Comparison of ENCODE assay signal across 8 cellular contexts in genomic region chr11:128484172-128484571, GRCh38.
DNase-seq lines count a peak whose midpoint lies in the region; ATAC-seq and TF ChIP-seq lines count a peak whose summit lies in the region.

No MANE protein-coding gene starts in this region.

- CTCF ChIA-PET in T-cell (lab: Charles Lee): interaction anchor here (0.6 to 2.4 kb wide), 7 partner anchors 7 to 161 kb away, joined by 3 to 10 read pairs (median 4); no protein-coding TSS in a partner anchor

- peaks cover 100% of the 10 kb centered on the region for H3K4me1 Mint-ChIP-seq in activated T-cell treated with anti-CD3 and anti-CD28 coated beads, Interleukin-2, amount 50 U/mL, for 72 hours (ENCODE audit: low read depth)
- H3K4me1 Mint-ChIP-seq in T-cell: peaks cover 98 to 100% (median 98%) of the 10 kb centered on the region in 3 donors

- H3K27me3 Mint-ChIP-seq in activated T-cell treated with anti-CD3 and anti-CD28 coated beads, Interleukin-2, amount 50 U/mL, for 72 hours (ENCODE audit: low read depth): no peaks in the 10 kb centered on the region
- no peaks in the 10 kb centered on the region for H3K27me3 Mint-ChIP-seq in T-cell

- no peak for ATAC-seq in activated T-cell treated with anti-CD3 and anti-CD28 coated beads, Interleukin-2, amount 50 U/mL, for 72 hours (replicated peaks in 1 of 2)
- ATAC-seq in T-cell (replicated peaks in 1 of 4) (no peak), foreskin keratinocyte (no peak), gastroesophageal sphincter (no peak)

- no peak for DNase-seq in activated T-cell treated with anti-CD3 and anti-CD28 coated beads, Interleukin-2, amount 50 U/mL, for 72 hours
- DNase-seq in activated T-cell treated with anti-CD3 and anti-CD28 coated beads for 4 hours (no peak), T-cell (no peak), foreskin keratinocyte (no peak), NCI-H526 (lab: John Stamatoyannopoulos, UW) (no peak), 8988T (no peak)

- H3K27ac Mint-ChIP-seq in activated T-cell treated with anti-CD3 and anti-CD28 coated beads, Interleukin-2, amount 50 U/mL, for 72 hours: peak overlapping the region; percentile 97
- H3K27ac Mint-ChIP-seq in T-cell: peak overlapping the region; percentile 98

- peaks cover 24% of the 10 kb centered on the region for H3K4me1 ChIP-seq in foreskin keratinocyte
- H3K4me1 ChIP-seq in thymus (ENCODE audit: control insufficient read depth, insufficient read depth, low read length): peaks cover 54% of the 10 kb centered on the region
- peaks cover 4 to 67% (median 13%) of the 10 kb centered on the region in 3 donors for H3K4me1 ChIP-seq in gastroesophageal sphincter

- H3K27me3 ChIP-seq in foreskin keratinocyte: no peaks in the 10 kb centered on the region
- H3K27me3 ChIP-seq in thymus (ENCODE audit: control insufficient read depth, insufficient read depth): no peaks in the 10 kb centered on the region
- no peaks in the 10 kb centered on the region for H3K27me3 ChIP-seq in gastroesophageal sphincter

- H3K9me3 ChIP-seq in thymus (ENCODE audit: control insufficient read depth) (no peaks in the 10 kb centered on the region), gastroesophageal sphincter (no peaks in the 10 kb centered on the region)

- TF ChIP-seq POLR2A in gastroesophageal sphincter (IDR thresholded peaks at IDR 0.05): no peak

- H3K27ac ChIP-seq in foreskin keratinocyte (no peak overlapping the region), thymus (ENCODE audit: low read depth) (peak overlapping the region; percentile 62), gastroesophageal sphincter (no peak overlapping the region)

- POLR2A ChIA-PET in T-cell (lab: Charles Lee): interaction anchor here (0.6 to 1.3 kb wide), 9 partner anchors 8 to 151 kb away, joined by 3 to 9 read pairs (median 4); no protein-coding TSS in a partner anchor

- TF ChIP-seq EP300 in gastroesophageal sphincter (IDR thresholded peaks at IDR 0.05): no peak

- H3K36me3 ChIP-seq in thymus (ENCODE audit: control insufficient read depth, insufficient read depth): peaks cover 69% of the 10 kb centered on the region
- H3K36me3 ChIP-seq in gastroesophageal sphincter: peaks cover 0 to 79% of the 10 kb centered on the region in 2 donors

- H3K4me3 ChIP-seq in thymus (ENCODE audit: low read length) (no peak overlapping the region), gastroesophageal sphincter (no peak overlapping the region)

- WGBS in thymus: 95% methylated on average over 4 of the region's 4 CpGs
- WGBS in gastroesophageal sphincter (ENCODE audit: low coverage in 1 of 2), 2 donors: 77 to 93% methylated on average over 2 to 3 of the region's 4 CpGs

- peak overlapping the region; percentile 80 to 95 for H3K4me3 Mint-ChIP-seq in activated T-cell treated with anti-CD3 and anti-CD28 coated beads, Interleukin-2, amount 50 U/mL, for 72 hours
- peak overlapping the region; percentile 63 to 99 (median 77) for H3K4me3 Mint-ChIP-seq in T-cell

- peaks cover 50 to 86% of the 10 kb centered on the region in 2 donors for H3K36me3 Mint-ChIP-seq in activated T-cell treated with anti-CD3 and anti-CD28 coated beads, Interleukin-2, amount 50 U/mL, for 72 hours (ENCODE audit: insufficient read depth in 2 of 2)
- H3K36me3 Mint-ChIP-seq in T-cell: peaks cover 95% of the 10 kb centered on the region

- peak; percentile 34 for TF ChIP-seq CTCF in foreskin keratinocyte (conservative IDR thresholded peaks at IDR 0.05)
- no peak for TF ChIP-seq CTCF in gastroesophageal sphincter (IDR thresholded peaks at IDR 0.05)

- no peaks in the 10 kb centered on the region for H3K9me3 Mint-ChIP-seq in activated T-cell treated with anti-CD3 and anti-CD28 coated beads, Interleukin-2, amount 50 U/mL, for 72 hours
- H3K9me3 Mint-ChIP-seq in T-cell: no peaks in the 10 kb centered on the region
